Comparison of ENCODE assay signal across 9 cellular contexts in genomic region chr9:33029106-33029788, GRCh38. TPM values are rescaled to one million over a fixed set of nuclear protein-coding genes. Genes with fewer than 3 reads are reported as not detected.
DNase-seq lines count a peak whose midpoint lies in the region; ATAC-seq and TF ChIP-seq lines count a peak whose summit lies in the region.
"Had no signal": no experiment of that assay in that cellular context is flagged by ENCODE, and none has a peak within 500 bp of the region (broad histone marks: within the 10 kb centered on the region; RNA-seq: fewer than 3 reads in every experiment).

No MANE protein-coding gene starts in this region.

- H3K27me3 Mint-ChIP-seq in activated naive CD8-positive, alpha-beta T cell, result no peaks in the 10 kb centered on the region

- DNase-seq in AG09319 (ENCODE audit: extremely low read depth, low read depth) (peak; percentile 82), HS-5 (ENCODE audit: low read depth) (peak; percentile 25), left lobe of liver (ENCODE audit: low spot score) (no peak), left cardiac atrium (no peak), NCI-H748 treated with DMSO at 0.1 percent for 48 hours (lab: John Stamatoyannopoulos, UW) (no peak)
- DNase-seq: stimulated activated naive CD4-positive, alpha-beta T cell treated with Interleukin-2 at 50 U/mL for 16 hours had no signal

- ATAC-seq in left lobe of liver, result peak; percentile 22
- no peak for ATAC-seq in left cardiac atrium
- no peak for ATAC-seq in HG02938 (IDR thresholded peaks at IDR 0.05; ENCODE audit: unreplicated experiment)
- no peak for ATAC-seq in GM19395 (IDR thresholded peaks at IDR 0.05; ENCODE audit: unreplicated experiment)

- peak overlapping the region; percentile 97 for H3K4me3 Mint-ChIP-seq in activated naive CD8-positive, alpha-beta T cell

- H3K36me3 Mint-ChIP-seq in activated naive CD8-positive, alpha-beta T cell, result peaks cover 19% of the 10 kb centered on the region

- no peak for TF ChIP-seq CTCF in AG09319 (IDR thresholded peaks at IDR 0.05; ENCODE audit: low read depth, low read length)

- H3K4me1 Mint-ChIP-seq in activated naive CD8-positive, alpha-beta T cell (ENCODE audit: low read depth), result peaks cover 64% of the 10 kb centered on the region

- H3K27ac Mint-ChIP-seq in activated naive CD8-positive, alpha-beta T cell, result peak overlapping the region; percentile 81

- intact Hi-C loops in left cardiac atrium (cut with DNase I), result no loop called here

- H3K9me3 Mint-ChIP-seq in activated naive CD8-positive, alpha-beta T cell (ENCODE audit: low read depth), result no peaks in the 10 kb centered on the region

RNA-seq across cellular contexts. Expression of gene DNAJA1, which starts 4.2 kb away (rescaled TPM):
- total RNA-seq in left lobe of liver, result 56.8 TPM
- 10 to 100 TPM; 75.5 to 93.2 TPM for total RNA-seq in left cardiac atrium

RNA-seq across cellular contexts. Expression of gene APTX, which starts 27.8 kb away (rescaled TPM):
- total RNA-seq in left lobe of liver (13.1 TPM), left cardiac atrium (10 to 100 TPM; 13.4 to 15.6 TPM)

RNA-seq across cellular contexts. Expression of gene SMU1, which starts 47.2 kb away (rescaled TPM):
- total RNA-seq in left lobe of liver (7.0 TPM), left cardiac atrium (10 to 100 TPM; 14.2 to 16.7 TPM)

Comparison
In these comparisons a context has a peak if more than half of its experiments do, and no peak if none do; other contexts are left out.
1. DNase-seq: peak in AG09319 (single experiment) and HS-5 (single experiment); none in left lobe of liver (single experiment), left cardiac atrium (single experiment) and NCI-H748 treated with DMSO at 0.1 percent for 48 hours (single experiment).